ENCODE assay signal across 18 cellular contexts in genomic region chr1:101465941-101466340, GRCh38.
DNase-seq lines count a peak whose midpoint lies in the region; ATAC-seq and TF ChIP-seq lines count a peak whose summit lies in the region.
"Had no signal": no experiment of that assay in that cellular context is flagged by ENCODE, and none has a peak within 500 bp of the region (broad histone marks: within the 10 kb centered on the region; RNA-seq: fewer than 3 reads in every experiment).

No MANE protein-coding gene starts in this region.

- no peak overlapping the region for H3K4me3 ChIP-seq in WERI-Rb-1 (ENCODE audit: low read depth, low read length)
- H3K4me3 ChIP-seq: A549, HAP-1 had no signal

- H3K36me3 ChIP-seq in WERI-Rb-1: no peaks in the 10 kb centered on the region
- H3K36me3 ChIP-seq: HAP-1 had no signal

- no peaks in the 10 kb centered on the region for H3K36me3 Mint-ChIP-seq in activated naive CD4-positive, alpha-beta T cell treated with anti-CD3 and anti-CD28 coated beads, Interleukin-2, amount 50 U/mL, for 72 hours

- DNase-seq in DMS53 (lab: John Stamatoyannopoulos, UW): peak; percentile 29
- no peak for DNase-seq in DMS53 treated with DMSO at 0.1 percent for 48 hours (lab: John Stamatoyannopoulos, UW; ENCODE audit: unreplicated experiment)
- DNase-seq in WERI-Rb-1: no peak
- DNase-seq in islet precursor cell: peak; percentile 54
- DNase-seq in activated naive CD4-positive, alpha-beta T cell treated with anti-CD3 and anti-CD28 coated beads, Interleukin-2, amount 50 U/mL, for 72 hours (ENCODE audit: low spot score in 2 of 2): no peak
- no peak for DNase-seq in NCI-H2171 (lab: John Stamatoyannopoulos, UW)
- DNase-seq in NCI-H345 (lab: John Stamatoyannopoulos, UW): no peak
- DNase-seq: AML-193; CD4-positive, alpha-beta T cell; DMS79 treated with DMSO at 0.1 percent for 48 hours; GF-D8; KBM-7 had no signal

- no peaks in the 10 kb centered on the region for H3K9me3 ChIP-seq in WERI-Rb-1 (ENCODE audit: severe bottlenecking)
- H3K9me3 ChIP-seq: A549, Caco-2, HAP-1 had no signal

- no peak overlapping the region for H3K27ac ChIP-seq in WERI-Rb-1
- H3K27ac ChIP-seq: 22Rv1, A549, C4-2B had no signal

- peaks cover 36% of the 10 kb centered on the region for H3K27me3 ChIP-seq in WERI-Rb-1 (ENCODE audit: insufficient read depth, low read depth, severe bottlenecking)

- 0 out of 2 replicates have a peak, but pooled peaks have one; percentile 4 for TF ChIP-seq CTCF in WERI-Rb-1 (IDR thresholded peaks at IDR 0.05; ENCODE audit: low read depth, low read length)

- H3K27ac Mint-ChIP-seq in activated naive CD4-positive, alpha-beta T cell treated with anti-CD3 and anti-CD28 coated beads, Interleukin-2, amount 50 U/mL, for 72 hours: no peak overlapping the region
- H3K27ac Mint-ChIP-seq: CD4-positive, alpha-beta T cell; IgD-negative memory B cell had no signal

- peaks cover 4 to 5% of the 10 kb centered on the region in 2 donors for H3K9me3 Mint-ChIP-seq in activated naive CD4-positive, alpha-beta T cell treated with anti-CD3 and anti-CD28 coated beads, Interleukin-2, amount 50 U/mL, for 72 hours
- H3K9me3 Mint-ChIP-seq: CD4-positive, alpha-beta T cell had no signal

- ATAC-seq in activated naive CD4-positive, alpha-beta T cell treated with anti-CD3 and anti-CD28 coated beads, Interleukin-2, amount 50 U/mL, for 72 hours: no peak
- ATAC-seq: A549 had no signal

Comparison
In these comparisons a context has a peak if more than half of its experiments do, and no peak if none do; other contexts are left out.
1. DNase-seq: peak in DMS53 (single experiment) and islet precursor cell (single experiment); none in DMS53 treated with DMSO at 0.1 percent for 48 hours (single experiment), WERI-Rb-1 (single experiment), activated naive CD4-positive, alpha-beta T cell treated with anti-CD3 and anti-CD28 coated beads, Interleukin-2, amount 50 U/mL, for 72 hours (0 of 2), NCI-H2171 (single experiment) and NCI-H345 (single experiment).